In genomic region chr10:99983280-99983988, GRCh38 we compare ENCODE assay signal across 10 cellular contexts. TPM values are rescaled to one million over a fixed set of nuclear protein-coding genes. Genes with fewer than 3 reads are reported as not detected.
DNase-seq lines count a peak whose midpoint lies in the region; ATAC-seq, FAIRE-seq and TF ChIP-seq lines count a peak whose summit lies in the region.
"Had no signal": no experiment of that assay in that cellular context is flagged by ENCODE, and none has a peak within 500 bp of the region (broad histone marks: within the 10 kb centered on the region; RNA-seq: fewer than 3 reads in every experiment).

No MANE protein-coding gene starts in this region.

- CTCF ChIA-PET in OCI-LY7 (lab: Charles Lee; ENCODE audit: unreplicated experiment): interaction anchor here (1.6 kb wide), 1 partner anchor 138 kb away, joined by 6 read pairs; no protein-coding TSS in a partner anchor

- H3K36me3 ChIP-seq in OCI-LY7 (ENCODE audit: insufficient read depth, low read length): peaks cover 19% of the 10 kb centered on the region
- H3K36me3 ChIP-seq in pancreas: no peaks in the 10 kb centered on the region

- H3K4me2 ChIP-seq in OCI-LY7 (ENCODE audit: low read length): peak overlapping the region; percentile 73

- peak overlapping the region; percentile 48 for H3K4me3 ChIP-seq in OCI-LY7 (ENCODE audit: low read depth, low read length, poor library complexity, severe bottlenecking)
- no peak overlapping the region for H3K4me3 ChIP-seq in fibroblast of mammary gland (ENCODE audit: control insufficient read depth, low read depth, low read length)
- no peak overlapping the region for H3K4me3 ChIP-seq in pancreas

- H3K27ac ChIP-seq in OCI-LY7 (ENCODE audit: low read depth, low read length, poor library complexity, severe bottlenecking) (peak overlapping the region; percentile 18), pancreas (peak overlapping the region in 1 of 4 donors; percentile 45)

- POLR2A ChIA-PET in OCI-LY7 (lab: Charles Lee): interaction anchor here (0.7 to 4.5 kb wide), 5 partner anchors 8 to 520 kb away, joined by 3 to 24 read pairs (median 6); no protein-coding TSS in a partner anchor

- H3K4me1 Mint-ChIP-seq in activated T-cell treated with anti-CD3 and anti-CD28 coated beads, Interleukin-2, amount 50 U/mL, for 72 hours (ENCODE audit: low read depth): no peaks in the 10 kb centered on the region

- TF ChIP-seq CTCF in OCI-LY7 (conservative IDR thresholded peaks at IDR 0.05; ENCODE audit: low read length): no peak
- no peak for TF ChIP-seq CTCF in fibroblast of mammary gland (conservative IDR thresholded peaks at IDR 0.05; ENCODE audit: control insufficient read depth, insufficient read depth, low read depth, low read length)
- no peak for TF ChIP-seq CTCF in pancreas (IDR thresholded peaks at IDR 0.05)

- H4K20me1 ChIP-seq in OCI-LY7 (ENCODE audit: insufficient read depth, low read length): no peaks in the 10 kb centered on the region; the same call in 1 of the 2 replicates

- peaks cover 53% of the 10 kb centered on the region for H3K4me1 ChIP-seq in OCI-LY7 (ENCODE audit: insufficient read depth, low read length, poor library complexity, severe bottlenecking)
- peaks cover 0 to 9% (median 6%) of the 10 kb centered on the region in 3 donors for H3K4me1 ChIP-seq in pancreas

- FAIRE-seq in pancreas (lab: Jason Lieb, UNC): no peak

- H3K9me2 ChIP-seq in OCI-LY7 (ENCODE audit: insufficient read depth, low read length): no peaks in the 10 kb centered on the region

- no peak overlapping the region; the same call in 1 of the 2 replicates for H2AFZ ChIP-seq in OCI-LY7 (ENCODE audit: low read length)

- peak in 3 of 4 donors; percentile 34 to 44 (median 41) for ATAC-seq in pancreas
- no peak for ATAC-seq in activated T-cell treated with anti-CD3 and anti-CD28 coated beads, Interleukin-2, amount 50 U/mL, for 72 hours (replicated peaks in 1 of 2)
- no peak for ATAC-seq in HG03565 (IDR thresholded peaks at IDR 0.05; ENCODE audit: unreplicated experiment)

- peaks cover 95% of the 10 kb centered on the region for H3K79me2 ChIP-seq in OCI-LY7 (ENCODE audit: insufficient read depth, low read depth, low read length)

- intact Hi-C loops in OCI-LY7 (cut with micrococcal nuclease; ENCODE audit: unreplicated experiment) (no loop called here), pancreas (cut with DNase I) (no loop called here)

- H3K9me3 ChIP-seq in OCI-LY7 (ENCODE audit: low read length) (no peaks in the 10 kb centered on the region), pancreas (no peaks in the 10 kb centered on the region)

- H3K9me3 Mint-ChIP-seq in activated T-cell treated with anti-CD3 and anti-CD28 coated beads, Interleukin-2, amount 50 U/mL, for 72 hours: no peaks in the 10 kb centered on the region

- no peak overlapping the region for H3K4me3 Mint-ChIP-seq in activated T-cell treated with anti-CD3 and anti-CD28 coated beads, Interleukin-2, amount 50 U/mL, for 72 hours

- no peaks in the 10 kb centered on the region for H3K27me3 ChIP-seq in pancreas

- H3K27ac Mint-ChIP-seq in activated T-cell treated with anti-CD3 and anti-CD28 coated beads, Interleukin-2, amount 50 U/mL, for 72 hours: no peak overlapping the region

- peak; percentile 43 for DNase-seq in CD1c-positive myeloid dendritic cell (ENCODE audit: extremely low spot score)
- peak; percentile 27 for DNase-seq in OCI-LY7 (ENCODE audit: low spot score)
- peak; percentile 99 for DNase-seq in fibroblast of mammary gland (ENCODE audit: low read depth)
- DNase-seq in pancreas: no peak
- no peak for DNase-seq in activated T-cell treated with anti-CD3 and anti-CD28 coated beads, Interleukin-2, amount 50 U/mL, for 72 hours
- no peak for DNase-seq in amniotic stem cell (lab: John Stamatoyannopoulos, UW)
- DNase-seq in putamen (ENCODE audit: low spot score): no peak
- DNase-seq: KG1, nucleus accumbens had no signal

- WGBS in pancreas, 2 donors: 80 to 82% methylated on average over 16 of the region's 16 CpGs

- no TSS peak for BruUV-seq in OCI-LY7 (replicated peaks; lab: Mats Ljungman, UMichigan)

- no peaks in the 10 kb centered on the region for H3K36me3 Mint-ChIP-seq in activated T-cell treated with anti-CD3 and anti-CD28 coated beads, Interleukin-2, amount 50 U/mL, for 72 hours (ENCODE audit: insufficient read depth in 2 of 2)

- no peaks in the 10 kb centered on the region for H3K27me3 Mint-ChIP-seq in activated T-cell treated with anti-CD3 and anti-CD28 coated beads, Interleukin-2, amount 50 U/mL, for 72 hours (ENCODE audit: low read depth)

RNA-seq across cellular contexts. Expression of gene DNMBP, which starts 26.3 kb away (rescaled TPM):
- total RNA-seq in OCI-LY7 (2014; rRNA removed; shearing (Covaris generic)): 24.2 and 27.0 TPM in 2 replicates
- total RNA-seq in OCI-LY7 (2022): 36.2 and 39.6 TPM in 2 replicates
- 10 to 100 TPM in 5 of 6 donors, 1 to 10 TPM in 1; 9.1 to 17.9 (median 12.5) TPM for total RNA-seq in pancreas
- 1 to 10 TPM; 8.9 to 10.0 TPM for polyA plus RNA-seq in pancreas
- total RNA-seq in activated T-cell treated with anti-CD3 and anti-CD28 coated beads, Interleukin-2, amount 50 U/mL, for 72 hours: 1 to 10 TPM; 2.3 to 2.9 TPM

Comparison
In these comparisons a context has a peak if more than half of its experiments do, and no peak if none do; other contexts are left out.
1. DNase-seq: peak in CD1c-positive myeloid dendritic cell (single experiment), OCI-LY7 (single experiment) and fibroblast of mammary gland (single experiment); none in pancreas (0 of 6), activated T-cell treated with anti-CD3 and anti-CD28 coated beads, Interleukin-2, amount 50 U/mL, for 72 hours (0 of 2), amniotic stem cell (single experiment) and putamen (single experiment).
2. ATAC-seq: peak in pancreas (3 of 4); none in activated T-cell treated with anti-CD3 and anti-CD28 coated beads, Interleukin-2, amount 50 U/mL, for 72 hours (0 of 2) and HG03565 (single experiment).